1 cellular context compared by ENCODE assay signal in the genomic region with DNA sequence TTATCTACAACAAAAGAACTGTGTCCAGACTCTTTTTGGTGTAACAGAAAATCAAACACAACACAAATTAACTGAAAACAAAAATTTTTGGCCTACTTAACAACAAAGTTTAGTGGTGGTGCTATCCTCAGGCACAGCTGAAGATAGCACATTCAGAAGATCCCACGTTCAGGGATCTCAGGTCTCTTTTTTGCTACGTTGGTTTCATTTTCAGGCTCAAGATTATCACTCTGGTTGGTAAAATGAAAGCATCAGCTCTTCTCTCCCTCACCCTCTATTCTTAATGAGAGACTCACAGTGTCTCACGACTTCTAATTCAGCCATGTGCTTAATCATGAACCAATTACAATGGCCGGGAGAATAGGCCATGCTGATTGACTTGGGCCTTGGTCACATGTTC.
TF ChIP-seq lines count a peak whose summit lies in the region.

No MANE protein-coding gene starts in this region.

TF ChIP-seq in WTC11, 78 proteins besides CTCF, POLR2A, EP300 and RAD21 (continued from another document):
- TF ChIP-seq, protein P1, sequence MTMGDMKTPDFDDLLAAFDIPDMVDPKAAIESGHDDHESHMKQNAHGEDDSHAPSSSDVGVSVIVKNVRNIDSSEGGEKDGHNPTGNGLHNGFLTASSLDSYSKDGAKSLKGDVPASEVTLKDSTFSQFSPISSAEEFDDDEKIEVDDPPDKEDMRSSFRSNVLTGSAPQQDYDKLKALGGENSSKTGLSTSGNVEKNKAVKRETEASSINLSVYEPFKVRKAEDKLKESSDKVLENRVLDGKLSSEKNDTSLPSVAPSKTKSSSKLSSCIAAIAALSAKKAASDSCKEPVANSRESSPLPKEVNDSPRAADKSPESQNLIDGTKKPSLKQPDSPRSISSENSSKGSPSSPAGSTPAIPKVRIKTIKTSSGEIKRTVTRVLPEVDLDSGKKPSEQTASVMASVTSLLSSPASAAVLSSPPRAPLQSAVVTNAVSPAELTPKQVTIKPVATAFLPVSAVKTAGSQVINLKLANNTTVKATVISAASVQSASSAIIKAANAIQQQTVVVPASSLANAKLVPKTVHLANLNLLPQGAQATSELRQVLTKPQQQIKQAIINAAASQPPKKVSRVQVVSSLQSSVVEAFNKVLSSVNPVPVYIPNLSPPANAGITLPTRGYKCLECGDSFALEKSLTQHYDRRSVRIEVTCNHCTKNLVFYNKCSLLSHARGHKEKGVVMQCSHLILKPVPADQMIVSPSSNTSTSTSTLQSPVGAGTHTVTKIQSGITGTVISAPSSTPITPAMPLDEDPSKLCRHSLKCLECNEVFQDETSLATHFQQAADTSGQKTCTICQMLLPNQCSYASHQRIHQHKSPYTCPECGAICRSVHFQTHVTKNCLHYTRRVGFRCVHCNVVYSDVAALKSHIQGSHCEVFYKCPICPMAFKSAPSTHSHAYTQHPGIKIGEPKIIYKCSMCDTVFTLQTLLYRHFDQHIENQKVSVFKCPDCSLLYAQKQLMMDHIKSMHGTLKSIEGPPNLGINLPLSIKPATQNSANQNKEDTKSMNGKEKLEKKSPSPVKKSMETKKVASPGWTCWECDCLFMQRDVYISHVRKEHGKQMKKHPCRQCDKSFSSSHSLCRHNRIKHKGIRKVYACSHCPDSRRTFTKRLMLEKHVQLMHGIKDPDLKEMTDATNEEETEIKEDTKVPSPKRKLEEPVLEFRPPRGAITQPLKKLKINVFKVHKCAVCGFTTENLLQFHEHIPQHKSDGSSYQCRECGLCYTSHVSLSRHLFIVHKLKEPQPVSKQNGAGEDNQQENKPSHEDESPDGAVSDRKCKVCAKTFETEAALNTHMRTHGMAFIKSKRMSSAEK (CRISPR knock-in tag; IDR thresholded peaks at IDR 0.05; ENCODE audit: borderline replicate concordance): no peak
- TF ChIP-seq ZNF121 (CRISPR knock-in tag; IDR thresholded peaks at IDR 0.05): no peak
